Comparison of ENCODE assay signal across 10 cellular contexts in genomic region chr10:44995914-44996633, GRCh38. TPM values are rescaled to one million over a fixed set of nuclear protein-coding genes. Genes with fewer than 3 reads are reported as not detected.
DNase-seq lines count a peak whose midpoint lies in the region; ATAC-seq and TF ChIP-seq lines count a peak whose summit lies in the region.
"Had no signal": no experiment of that assay in that cellular context is flagged by ENCODE, and none has a peak within 500 bp of the region (broad histone marks: within the 10 kb centered on the region; RNA-seq: fewer than 3 reads in every experiment).

No MANE protein-coding gene starts in this region.

- CTCF ChIA-PET in SK-N-SH (lab: Yijun Ruan, JAX): interaction anchor here (1.1 to 3.1 kb wide), 2 partner anchors 33 to 63 kb away, joined by 3 to 17 read pairs; no protein-coding TSS in a partner anchor

- H4K20me1 ChIP-seq in osteoblast (ENCODE audit: insufficient read depth, low read length) (no peaks in the 10 kb centered on the region), SK-N-SH (ENCODE audit: insufficient read depth) (no peaks in the 10 kb centered on the region)

- H3K79me2 ChIP-seq in osteoblast (ENCODE audit: insufficient read depth, low read length) (no peaks in the 10 kb centered on the region), SK-N-SH (ENCODE audit: insufficient read depth) (0 out of 2 replicates have a peak, but pooled peaks cover 4% of the 10 kb centered on the region)

- H3K4me2 ChIP-seq in osteoblast (ENCODE audit: insufficient read depth, low read length) (peak overlapping the region; percentile 20), SK-N-SH (no peak overlapping the region)

- no peaks in the 10 kb centered on the region for H3K9me2 ChIP-seq in SK-N-SH

- ATAC-seq in GM19467 (IDR thresholded peaks at IDR 0.05; ENCODE audit: unreplicated experiment): no peak

- TF ChIP-seq EP300 in SK-N-SH (IDR thresholded peaks at IDR 0.05; ENCODE audit: borderline replicate concordance in 1 of 2, low read depth in 1 of 2, low read length in 1 of 2): no peak

- POLR2A ChIA-PET in SK-N-SH (lab: Yijun Ruan, JAX): no interaction called here

- no peaks in the 10 kb centered on the region for H3F3A ChIP-seq in SK-N-SH (replicated peaks; ENCODE audit: insufficient read depth)

- H2AFZ ChIP-seq in osteoblast (ENCODE audit: low read length) (peak overlapping the region; percentile 81), SK-N-SH (ENCODE audit: low read depth) (no peak overlapping the region)

- H3K9me3 ChIP-seq in osteoblast (ENCODE audit: low read depth, low read length) (no peaks in the 10 kb centered on the region), SK-N-SH (no peaks in the 10 kb centered on the region)
- H3K9me3 ChIP-seq: neutrophil had no signal

- no peak for TF ChIP-seq CTCF in AG10803 (conservative IDR thresholded peaks at IDR 0.05; ENCODE audit: low read length)
- TF ChIP-seq CTCF in fibroblast of pulmonary artery (IDR thresholded peaks at IDR 0.05; ENCODE audit: low read length, missing control alignments): no peak
- TF ChIP-seq CTCF in osteoblast (IDR thresholded peaks at IDR 0.05; ENCODE audit: extremely low read depth, low read depth, low read length): no peak
- no peak for TF ChIP-seq CTCF in SK-N-SH (IDR thresholded peaks at IDR 0.05)

- H3K27ac ChIP-seq in osteoblast (ENCODE audit: low read depth, low read length) (peak overlapping the region; percentile 78), SK-N-SH (ENCODE audit: low read depth in 2 of 2, low read length in 1 of 2) (no peak overlapping the region)
- H3K27ac ChIP-seq: neutrophil had no signal

- WGBS in SK-N-SH (ENCODE audit: low lambda C conversion rate): 35% methylated on average over 2 of the region's 9 CpGs

- DNase-seq in AG10803 (ENCODE audit: low read depth) (peak; percentile 85), NCI-H1694 treated with DMSO at 0.1 percent for 48 hours (lab: John Stamatoyannopoulos, UW) (peak; percentile 28), fibroblast of pulmonary artery (ENCODE audit: low read depth) (peak; percentile 84), osteoblast (ENCODE audit: insufficient read length, low spot score, missing footprints) (peak; percentile 84), glomerular visceral epithelial cell (ENCODE audit: extremely low spot score) (no peak), SK-N-SH (no peak), NCI-H1417 treated with DMSO at 0.1 percent for 48 hours (lab: John Stamatoyannopoulos, UW) (no peak)
- DNase-seq: activated CD4-positive, alpha-beta T cell treated with anti-CD3 and anti-CD28 coated beads, Interleukin-2, amount 50 U/mL, for 1 hour had no signal

- no peak overlapping the region for H3K9ac ChIP-seq in SK-N-SH

- H3K36me3 ChIP-seq in osteoblast (ENCODE audit: insufficient read depth, low read length): no peaks in the 10 kb centered on the region
- H3K36me3 ChIP-seq in SK-N-SH (replicated peaks in 1 of 2; ENCODE audit: control insufficient read depth in 1 of 2, insufficient read depth in 2 of 2, low read length in 1 of 2): no peaks in the 10 kb centered on the region

- H3K4me1 ChIP-seq in osteoblast (ENCODE audit: insufficient read depth, low read length): peaks cover 52% of the 10 kb centered on the region
- H3K4me1 ChIP-seq in SK-N-SH (ENCODE audit: control insufficient read depth in 1 of 2, insufficient read depth in 2 of 2, low read depth in 1 of 2, low read length in 1 of 2): peaks cover 0 to 6% of the 10 kb centered on the region in 2 experiments; a peak in 2 of 4 replicates

- H3K27me3 ChIP-seq in osteoblast (ENCODE audit: insufficient read depth, low read length) (no peaks in the 10 kb centered on the region), SK-N-SH (ENCODE audit: insufficient read depth) (no peaks in the 10 kb centered on the region)
- H3K27me3 ChIP-seq: neutrophil had no signal

- H3K4me3 ChIP-seq in AG10803 (ENCODE audit: low read length): no peak overlapping the region
- no peak overlapping the region for H3K4me3 ChIP-seq in fibroblast of pulmonary artery (replicated peaks; ENCODE audit: low read depth, low read length)
- H3K4me3 ChIP-seq in osteoblast (ENCODE audit: insufficient read depth, low read length): no peak overlapping the region
- no peak overlapping the region; a peak in 1 of 4 replicates for H3K4me3 ChIP-seq in SK-N-SH (ENCODE audit: low read depth in 2 of 2, low read length in 1 of 2)

- no peak for TF ChIP-seq RAD21 in SK-N-SH (IDR thresholded peaks at IDR 0.05; ENCODE audit: low read length)

TF ChIP-seq in SK-N-SH, 30 proteins besides CTCF, POLR2A, EP300 and RAD21:
- TF ChIP-seq RXRA (IDR thresholded peaks at IDR 0.05; ENCODE audit: borderline replicate concordance, low read depth) (no peak), MAX (IDR thresholded peaks at IDR 0.05; ENCODE audit: low read depth) (no peak), TCF12 (IDR thresholded peaks at IDR 0.05) (no peak), YY1 (IDR thresholded peaks at IDR 0.05; ENCODE audit: low read depth) (no peak), MXI1 (IDR thresholded peaks at IDR 0.05; ENCODE audit: low read depth, low read length) (no peak), SMC3 (IDR thresholded peaks at IDR 0.05; ENCODE audit: low read depth, low read length) (no peak)
TF ChIP-seq in SK-N-SH: peak in this region for 0.

RNA-seq across cellular contexts. Expression of gene ZNF22, which starts 4.6 kb away (rescaled TPM):
- total RNA-seq in osteoblast: 13.8 and 14.4 TPM in 2 replicates
- polyA plus RNA-seq in SK-N-SH (2012; rRNA removed): 10.2 and 13.2 TPM in 2 replicates
- 17.1 and 20.7 TPM in 2 replicates for polyA plus RNA-seq in SK-N-SH (2012; cell fraction: cytosol; rRNA removed)
- polyA plus RNA-seq in SK-N-SH (2012; cell fraction: nucleus; rRNA removed): 2.3 and 5.2 TPM in 2 replicates

RNA-seq across cellular contexts. Expression of gene DEPP1, which starts 17.5 kb away (rescaled TPM):
- total RNA-seq in osteoblast: 43.6 and 87.6 TPM in 2 replicates
- 5.3 and 6.1 TPM in 2 replicates for polyA plus RNA-seq in SK-N-SH (2012; rRNA removed)
- polyA plus RNA-seq in SK-N-SH (2012; cell fraction: cytosol; rRNA removed): 3.2 and 4.1 TPM in 2 replicates
- 8.7 and 9.0 TPM in 2 replicates for polyA plus RNA-seq in SK-N-SH (2012; cell fraction: nucleus; rRNA removed)

RNA-seq across cellular contexts. Expression of gene RASSF4, which starts 36.5 kb away (rescaled TPM):
- total RNA-seq in osteoblast: 2.9 and 4.0 TPM in 2 replicates
- 11.0 and 14.1 TPM in 2 replicates for polyA plus RNA-seq in SK-N-SH (2012; rRNA removed)
- polyA plus RNA-seq in SK-N-SH (2012; cell fraction: cytosol; rRNA removed): 4.6 and 5.5 TPM in 2 replicates
- polyA plus RNA-seq in SK-N-SH (2012; cell fraction: nucleus; rRNA removed): 70.4 and 80.8 TPM in 2 replicates

Comparison
In these comparisons a context has a peak if more than half of its experiments do, and no peak if none do; other contexts are left out.
1. DNase-seq: peak in AG10803 (single experiment), NCI-H1694 treated with DMSO at 0.1 percent for 48 hours (single experiment), fibroblast of pulmonary artery (single experiment) and osteoblast (single experiment); none in glomerular visceral epithelial cell (single experiment), SK-N-SH (single experiment) and NCI-H1417 treated with DMSO at 0.1 percent for 48 hours (single experiment).